ENCODE assay signal across 23 cellular contexts in the genomic region with DNA sequence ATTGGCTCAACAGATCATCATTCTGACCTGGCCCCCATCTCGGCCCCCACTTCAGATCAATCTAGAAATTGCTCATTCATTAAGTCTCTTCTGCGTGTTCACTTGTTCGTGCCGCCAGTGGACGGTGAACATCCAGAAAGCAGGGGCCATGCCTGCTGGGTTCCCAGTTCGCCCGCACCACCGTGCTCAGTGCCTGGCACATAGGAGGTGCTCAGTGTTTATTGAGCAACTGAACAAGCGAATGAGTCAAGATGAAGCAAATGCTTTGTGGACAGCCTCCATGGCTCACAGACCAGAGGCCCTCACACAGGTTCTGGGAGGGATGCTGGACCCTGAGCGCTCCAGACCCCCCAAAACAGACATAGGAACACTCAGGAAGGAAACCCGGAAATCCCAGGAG. TPM values are rescaled to one million over a fixed set of nuclear protein-coding genes. Genes with fewer than 3 reads are reported as not detected.
DNase-seq lines count a peak whose midpoint lies in the region; ATAC-seq and TF ChIP-seq lines count a peak whose summit lies in the region.
"Had no signal": no experiment of that assay in that cellular context is flagged by ENCODE, and none has a peak within 500 bp of the region (broad histone marks: within the 10 kb centered on the region; RNA-seq: fewer than 3 reads in every experiment).

No MANE protein-coding gene starts in this region.

- H3K9me3 Mint-ChIP-seq in MCF 10A (ENCODE audit: unreplicated experiment) (no peaks in the 10 kb centered on the region), endothelial cell (ENCODE audit: unreplicated experiment) (no peaks in the 10 kb centered on the region)
- H3K9me3 Mint-ChIP-seq: CD14-positive monocyte; CD4-positive, alpha-beta T cell; CD8-positive, alpha-beta memory T cell; H9 had no signal

- no peaks in the 10 kb centered on the region for H3K79me2 ChIP-seq in GM23248 (ENCODE audit: insufficient read depth)

- H4K20me1 ChIP-seq in GM23248 (ENCODE audit: insufficient read depth): no peaks in the 10 kb centered on the region
- H4K20me1 ChIP-seq: BLaER1 treated with 17β-estradiol and CSF1 and Interleukin-3, amounts not matched to agents 10 nM and 100 nM had no signal

- ATAC-seq in T-helper 17 cell (no peak), psoas muscle (no peak), HG03045 (IDR thresholded peaks at IDR 0.05; ENCODE audit: unreplicated experiment) (no peak)
- ATAC-seq: A549, HCT116 had no signal

- H3K4me3 Mint-ChIP-seq in MCF 10A (ENCODE audit: unreplicated experiment): no peak overlapping the region
- H3K4me3 Mint-ChIP-seq in T-helper 17 cell: no peak overlapping the region
- H3K4me3 Mint-ChIP-seq in endothelial cell (ENCODE audit: unreplicated experiment): no peak overlapping the region
- H3K4me3 Mint-ChIP-seq: CD4-positive, alpha-beta T cell; CD8-positive, alpha-beta memory T cell; H9 had no signal

- H3K4me1 ChIP-seq in breast epithelium: no peaks in the 10 kb centered on the region
- peaks cover 14% of the 10 kb centered on the region for H3K4me1 ChIP-seq in GM23248 (ENCODE audit: insufficient read depth)
- H3K4me1 ChIP-seq in psoas muscle: no peaks in the 10 kb centered on the region
- H3K4me1 ChIP-seq: A549, BE2C had no signal

- H3K4me2 ChIP-seq in GM23248 (ENCODE audit: unreplicated experiment): no peak overlapping the region
- H3K4me2 ChIP-seq: A549; BLaER1 treated with 17β-estradiol and CSF1 and Interleukin-3, amounts not matched to agents 10 nM and 100 nM had no signal

- in situ Hi-C loops in GM23248 (cut with MboI): no loop called here

- no peak for TF ChIP-seq CTCF in MCF 10A (IDR thresholded peaks at IDR 0.05; ENCODE audit: unreplicated experiment)
- no peak for TF ChIP-seq CTCF in breast epithelium (IDR thresholded peaks at IDR 0.05)
- TF ChIP-seq CTCF in endothelial cell (IDR thresholded peaks at IDR 0.05; ENCODE audit: unreplicated experiment): no peak
- TF ChIP-seq CTCF in psoas muscle (IDR thresholded peaks at IDR 0.05): no peak

- no TSS peak for BruUV-seq in MCF 10A (replicated peaks; lab: Mats Ljungman, UMichigan)

- CTCF ChIA-PET in MCF 10A (lab: Yijun Ruan, JAX): no interaction called here

- DNase-seq in MCF 10A (ENCODE audit: unreplicated experiment): peak; percentile 54
- DNase-seq in breast epithelium (ENCODE audit: low spot score in 2 of 2): no peak
- DNase-seq in GM23248: peak; percentile 26
- no peak for DNase-seq in T-helper 17 cell
- no peak for DNase-seq in endothelial cell (ENCODE audit: low spot score)
- DNase-seq in psoas muscle: no peak
- no peak for DNase-seq in globus pallidus (ENCODE audit: low spot score)
- DNase-seq: 8988T; ACHN; AML-193; BE2C; CD4-positive, alpha-beta T cell; CD8-positive, alpha-beta memory T cell; DMS 273 treated with DMSO at 0.1 percent for 48 hours; DMS79; EL; GDM1; H9 had no signal

- no peaks in the 10 kb centered on the region for H3K9me3 ChIP-seq in breast epithelium
- H3K9me3 ChIP-seq in GM23248 (ENCODE audit: low read depth): no peaks in the 10 kb centered on the region
- H3K9me3 ChIP-seq in T-helper 17 cell (ENCODE audit: control insufficient read depth, low read length, poor library complexity, severe bottlenecking): no peaks in the 10 kb centered on the region
- no peaks in the 10 kb centered on the region for H3K9me3 ChIP-seq in psoas muscle
- H3K9me3 ChIP-seq: A549; BE2C; BLaER1 treated with 17β-estradiol and CSF1 and Interleukin-3, amounts not matched to agents 10 nM and 100 nM had no signal

- H3K36me3 Mint-ChIP-seq in MCF 10A (ENCODE audit: insufficient read depth, unreplicated experiment) (no peaks in the 10 kb centered on the region), T-helper 17 cell (ENCODE audit: low read depth) (no peaks in the 10 kb centered on the region), endothelial cell (ENCODE audit: low read depth, unreplicated experiment) (peaks cover 3% of the 10 kb centered on the region)
- H3K36me3 Mint-ChIP-seq: CD14-positive monocyte; CD8-positive, alpha-beta memory T cell had no signal

- H3K27ac ChIP-seq in breast epithelium (no peak overlapping the region), GM23248 (no peak overlapping the region), psoas muscle (no peak overlapping the region)
- H3K27ac ChIP-seq: BLaER1 treated with 17β-estradiol and CSF1 and Interleukin-3, amounts not matched to agents 10 nM and 100 nM had no signal

- H3F3A ChIP-seq in GM23248 (ENCODE audit: insufficient read depth): no peaks in the 10 kb centered on the region

- WGBS in GM23248 (ENCODE audit: low coverage in 1 of 2, low lambda C conversion rate in 2 of 2, missing lambda C conversion rate in 2 of 2), 2 experiments: 83 to 88% methylated on average over 11 of the region's 11 CpGs
- 92 to 93% (median 92%) methylated on average over 11 of the region's 11 CpGs for WGBS in psoas muscle, 3 donors

- no peaks in the 10 kb centered on the region for H3K9me2 ChIP-seq in GM23248 (ENCODE audit: insufficient read depth)

- H3K36me3 ChIP-seq in breast epithelium (no peaks in the 10 kb centered on the region), GM23248 (ENCODE audit: low read depth) (no peaks in the 10 kb centered on the region), psoas muscle (ENCODE audit: insufficient read depth in 1 of 2, low read depth in 1 of 2) (no peaks in the 10 kb centered on the region)
- H3K36me3 ChIP-seq: BE2C; BLaER1 treated with 17β-estradiol and CSF1 and Interleukin-3, amounts not matched to agents 10 nM and 100 nM had no signal

- H3K4me1 Mint-ChIP-seq in MCF 10A (ENCODE audit: insufficient read depth, unreplicated experiment) (peaks cover 11% of the 10 kb centered on the region), T-helper 17 cell (no peaks in the 10 kb centered on the region), endothelial cell (ENCODE audit: unreplicated experiment) (peaks cover 4% of the 10 kb centered on the region)
- H3K4me1 Mint-ChIP-seq: CD14-positive monocyte; CD8-positive, alpha-beta memory T cell had no signal

- TF ChIP-seq POLR2A in breast epithelium (IDR thresholded peaks at IDR 0.05): no peak

- H3K27me3 ChIP-seq in breast epithelium (no peaks in the 10 kb centered on the region), GM23248 (replicated peaks; ENCODE audit: insufficient read depth) (no peaks in the 10 kb centered on the region), psoas muscle (ENCODE audit: insufficient read depth in 3 of 3, low read length in 2 of 3) (peaks cover 0 to 7% (median 5%) of the 10 kb centered on the region in 3 donors)
- H3K27me3 ChIP-seq: BE2C; BLaER1 treated with 17β-estradiol and CSF1 and Interleukin-3, amounts not matched to agents 10 nM and 100 nM had no signal

- H3K4me3 ChIP-seq in breast epithelium (no peak overlapping the region), GM23248 (no peak overlapping the region), psoas muscle (no peak overlapping the region)
- H3K4me3 ChIP-seq: A549; BLaER1 treated with 17β-estradiol and CSF1 and Interleukin-3, amounts not matched to agents 10 nM and 100 nM had no signal

- no peak overlapping the region for H2AFZ ChIP-seq in GM23248

- H3K27ac Mint-ChIP-seq in MCF 10A (ENCODE audit: low read depth, unreplicated experiment) (no peak overlapping the region), T-helper 17 cell (peak overlapping the region; percentile 63), endothelial cell (ENCODE audit: unreplicated experiment) (peak overlapping the region; percentile 39)
- H3K27ac Mint-ChIP-seq: CD4-positive, alpha-beta T cell had no signal

- H3K27me3 Mint-ChIP-seq in MCF 10A (ENCODE audit: insufficient read depth, unreplicated experiment) (no peaks in the 10 kb centered on the region), T-helper 17 cell (peaks cover 53% of the 10 kb centered on the region), endothelial cell (ENCODE audit: unreplicated experiment) (peaks cover 6% of the 10 kb centered on the region)

- H3K9ac ChIP-seq in GM23248: no peak overlapping the region
- H3K9ac ChIP-seq: BLaER1 treated with 17β-estradiol and CSF1 and Interleukin-3, amounts not matched to agents 10 nM and 100 nM had no signal

- POLR2A ChIA-PET in MCF 10A (lab: Yijun Ruan, JAX): no interaction called here

- intact Hi-C loops in MCF 10A (cut with micrococcal nuclease) (no loop called here), breast epithelium (cut with DNase I; ENCODE audit: low total_unique reads) (no loop called here), psoas muscle (cut with DNase I) (no loop called here)

RNA-seq across cellular contexts. Expression of gene BEAN1, which starts 13.9 kb away (rescaled TPM):
- 1.1 and 2.7 TPM in 2 replicates for total RNA-seq in MCF 10A (2022)
- 1 to 10 TPM in 1 of 3 donors, under 1 TPM in 1, not detected in 1; 0.16 to 3.5 TPM for total RNA-seq in breast epithelium
- total RNA-seq in GM23248 (2014; rRNA removed; shearing (Covaris generic)): 0.32 and 1.1 TPM in 2 replicates
- polyA plus RNA-seq in GM23248 (2016; fragmentation: Nextera tagmentation; extraction: Ambion mirVana): 0.50 and 0.89 TPM in 2 replicates
- total RNA-seq in T-helper 17 cell: not detected
- total RNA-seq in endothelial cell (ENCODE audit: unreplicated experiment): 0.49 TPM
- total RNA-seq in psoas muscle: not detected
- polyA plus RNA-seq in psoas muscle: under 1 TPM in 2 of 3 donors, not detected in 1; 0.01 to 0.08 TPM
- total RNA-seq: CD4-positive, alpha-beta T cell; CD8-positive, alpha-beta memory T cell had no signal

Comparison
In these comparisons a context has a peak if more than half of its experiments do, and no peak if none do; other contexts are left out.
1. DNase-seq: peak in MCF 10A (single experiment) and GM23248 (single experiment); none in breast epithelium (0 of 2), T-helper 17 cell (0 of 3), endothelial cell (single experiment), psoas muscle (0 of 2) and globus pallidus (single experiment).